Comparison of ENCODE assay signal across 8 cellular contexts in genomic region chr1:23424171-23424959, GRCh38. TPM values are rescaled to one million over a fixed set of nuclear protein-coding genes. Genes with fewer than 3 reads are reported as not detected.
DNase-seq lines count a peak whose midpoint lies in the region; ATAC-seq, FAIRE-seq and TF ChIP-seq lines count a peak whose summit lies in the region.

Gene TCEA3 (minus strand): TSS chr1:23424748. CDS start chr1:23424633, 115 bp downstream.

- no peak for TF ChIP-seq RAD21 in liver (IDR thresholded peaks at IDR 0.05)

- H3K4me3 Mint-ChIP-seq in CD4-positive, alpha-beta memory T cell, result peak within 1 kb of the TSS; percentile 85 to 96 (median 89)

- TF ChIP-seq CTCF in bronchial epithelial cell (IDR thresholded peaks at IDR 0.05; ENCODE audit: insufficient read depth, low read length, severe bottlenecking) (no peak), liver (IDR thresholded peaks at IDR 0.05; ENCODE audit: low read depth, low read length, missing input control) (no peak)

- ATAC-seq in stimulated activated naive CD8-positive, alpha-beta T cell treated with anti-CD3 and anti-CD28 coated beads, Interleukin-15, Interleukin-2, amounts not matched to agents 100 U/mL and 50 U/mL, for 24 hours, result no peak
- ATAC-seq in GM18511 (IDR thresholded peaks at IDR 0.05; ENCODE audit: unreplicated experiment), result no peak

- POLR2A ChIA-PET in CD4-positive, alpha-beta memory T cell (lab: Charles Lee; ENCODE audit: partially characterized antibody), result interaction anchor here (0.6 to 1.4 kb wide), 5 partner anchors 56 to 204 kb away, joined by 3 to 5 read pairs (median 4); partner anchors contain the start of gene ASAP3

- H3K27ac ChIP-seq in CD4-positive, alpha-beta memory T cell (ENCODE audit: low read depth, low read length), result no peak within 1 kb of the TSS
- H3K27ac ChIP-seq in SK-N-MC (peak within 1 kb of the TSS; percentile 74; the same call in 1 of the 2 replicates), liver (ENCODE audit: low read depth in 1 of 2, low read length in 2 of 2) (peak within 1 kb of the TSS; percentile 33 to 89)

- peaks cover 0 to 4% of the 10 kb centered on the region in 2 donors for H3K36me3 Mint-ChIP-seq in CD4-positive, alpha-beta memory T cell

- peak in 4 of 5 donors; percentile 28 to 41 (median 33) for DNase-seq in CD4-positive, alpha-beta memory T cell
- no peak for DNase-seq in SK-N-MC (ENCODE audit: low read depth, low spot score)
- no peak for DNase-seq in bronchial epithelial cell (ENCODE audit: low read depth)
- DNase-seq in stimulated activated naive CD8-positive, alpha-beta T cell treated with anti-CD3 and anti-CD28 coated beads, Interleukin-15, Interleukin-2, amounts not matched to agents 100 U/mL and 50 U/mL, for 24 hours, result peak; percentile 25
- DNase-seq in DMS153 treated with DMSO at 0.1 percent for 48 hours (lab: John Stamatoyannopoulos, UW; ENCODE audit: unreplicated experiment), result no peak
- DNase-seq in DMS114 treated with DMSO at 0.1 percent for 48 hours (lab: John Stamatoyannopoulos, UW; ENCODE audit: unreplicated experiment), result no peak

- peaks cover 33% of the 10 kb centered on the region for H3K4me1 ChIP-seq in CD4-positive, alpha-beta memory T cell (ENCODE audit: insufficient read depth, low read length)
- peaks cover 12 to 64% (median 43%) of the 10 kb centered on the region in 4 donors for H3K4me1 ChIP-seq in liver (ENCODE audit: control insufficient read depth in 4 of 4, insufficient read depth in 4 of 4, low read length in 3 of 4)

- CTCF ChIA-PET in CD4-positive, alpha-beta memory T cell (lab: Charles Lee; ENCODE audit: partially characterized antibody), result interaction anchor here (0.6 to 1.2 kb wide), 3 partner anchors 24 to 213 kb away, joined by 3 to 4 read pairs (median 3); no protein-coding TSS in a partner anchor

- H3K36me3 ChIP-seq in CD4-positive, alpha-beta memory T cell (ENCODE audit: insufficient read depth, low read length), result no peaks in the 10 kb centered on the region
- H3K36me3 ChIP-seq in SK-N-MC (ENCODE audit: insufficient read depth, low read length), result peaks cover 5% of the 10 kb centered on the region; the same call in 1 of the 2 replicates
- no peaks in the 10 kb centered on the region for H3K36me3 ChIP-seq in bronchial epithelial cell (ENCODE audit: control insufficient read depth, insufficient read depth, low read length)
- H3K36me3 ChIP-seq in liver (ENCODE audit: control insufficient read depth in 4 of 4, insufficient read depth in 3 of 4, low read depth in 1 of 4, low read length in 3 of 4), result no peaks in the 10 kb centered on the region

- H3K4me3 ChIP-seq in CD4-positive, alpha-beta memory T cell (ENCODE audit: low read length in 2 of 2), result peak within 1 kb of the TSS; percentile 6 to 70
- H3K4me3 ChIP-seq in SK-N-MC (peak within 1 kb of the TSS; percentile 96), bronchial epithelial cell (ENCODE audit: low read depth, low read length) (peak within 1 kb of the TSS; percentile 55), liver (ENCODE audit: low read depth in 1 of 3, low read length in 3 of 3) (peak within 1 kb of the TSS; percentile 49 to 79 (median 61))

- intact Hi-C loops in CD4-positive, alpha-beta memory T cell (cut with micrococcal nuclease), result loop anchor here (2.0 kb wide), 1 partner anchor 60 kb away; the partner anchor contains the start of gene ASAP3

- FAIRE-seq in bronchial epithelial cell (lab: Jason Lieb, UNC), result no peak

- H3K9ac ChIP-seq in SK-N-MC (ENCODE audit: insufficient read length) (peak within 1 kb of the TSS; percentile 87), liver (ENCODE audit: low read depth in 1 of 2, low read length in 2 of 2) (peak within 1 kb of the TSS; percentile 5 to 39)

- peaks cover 25 to 35% (median 30%) of the 10 kb centered on the region in 4 donors for H3K4me1 Mint-ChIP-seq in CD4-positive, alpha-beta memory T cell

- H3K27ac Mint-ChIP-seq in CD4-positive, alpha-beta memory T cell, result peak within 1 kb of the TSS; percentile 68 to 91 (median 86)

- no peaks in the 10 kb centered on the region for H3K9me3 Mint-ChIP-seq in CD4-positive, alpha-beta memory T cell

- H3K27me3 Mint-ChIP-seq in CD4-positive, alpha-beta memory T cell, result peaks cover 0 to 2% of the 10 kb centered on the region in 2 donors

- H3K27me3 ChIP-seq in CD4-positive, alpha-beta memory T cell (ENCODE audit: insufficient read depth, low read length), result no peaks in the 10 kb centered on the region
- H3K27me3 ChIP-seq in bronchial epithelial cell (ENCODE audit: control insufficient read depth, insufficient read depth, low read length), result no peaks in the 10 kb centered on the region
- no peaks in the 10 kb centered on the region for H3K27me3 ChIP-seq in liver (ENCODE audit: control insufficient read depth in 4 of 4, insufficient read depth in 4 of 4, low read length in 3 of 4)

- WGBS in liver, result under 1% methylated on average over 72 of the region's 72 CpGs

- no peaks in the 10 kb centered on the region for H3K9me3 ChIP-seq in CD4-positive, alpha-beta memory T cell (ENCODE audit: control insufficient read depth in 1 of 2, low read length in 2 of 2)
- no peaks in the 10 kb centered on the region for H3K9me3 ChIP-seq in SK-N-MC (ENCODE audit: low read depth, low read length)
- no peaks in the 10 kb centered on the region for H3K9me3 ChIP-seq in liver (ENCODE audit: control insufficient read depth in 4 of 4, low read length in 3 of 4)

TF ChIP-seq in liver, 16 proteins besides CTCF, POLR2A, EP300 and RAD21:
- TF ChIP-seq TAF1 (conservative IDR thresholded peaks at IDR 0.05), result no peak
- peak; percentile 45 for TF ChIP-seq REST (IDR thresholded peaks at IDR 0.05)
- TF ChIP-seq ATF3 (IDR thresholded peaks at IDR 0.05), result no peak
- TF ChIP-seq RXRA (IDR thresholded peaks at IDR 0.05), result peak in 1 of 2 donors; percentile 8
- TF ChIP-seq GABPA (IDR thresholded peaks at IDR 0.05 in 1 of 2, conservative IDR thresholded peaks at IDR 0.05 in 1 of 2), result no peak
- TF ChIP-seq JUND (IDR thresholded peaks at IDR 0.05), result no peak

RNA-seq across cellular contexts. Expression of gene TCEA3, which starts in this region (rescaled TPM):
- total RNA-seq in CD4-positive, alpha-beta memory T cell, result 10 to 100 TPM; 28.7 to 30.8 TPM
- 10 to 100 TPM; 22.7 to 28.0 TPM for polyA plus RNA-seq in CD4-positive, alpha-beta memory T cell
- 6.6 and 10.5 TPM in 2 replicates for total RNA-seq in bronchial epithelial cell
- 10 to 100 TPM; 29.6 to 49.3 TPM for total RNA-seq in liver
- 100 to 1,000 TPM in 1 of 2 donors, 10 to 100 TPM in 1; 45.8 to 142 TPM for polyA plus RNA-seq in liver

Comparison
In these comparisons a context has a peak if more than half of its experiments do, and no peak if none do; other contexts are left out.
1. DNase-seq: peak in CD4-positive, alpha-beta memory T cell (4 of 5) and stimulated activated naive CD8-positive, alpha-beta T cell treated with anti-CD3 and anti-CD28 coated beads, Interleukin-15, Interleukin-2, amounts not matched to agents 100 U/mL and 50 U/mL, for 24 hours (single experiment); none in SK-N-MC (single experiment), bronchial epithelial cell (single experiment), DMS153 treated with DMSO at 0.1 percent for 48 hours (single experiment) and DMS114 treated with DMSO at 0.1 percent for 48 hours (single experiment).
2. H3K4me3 ChIP-seq: peak in every context shown above with its lines; median percentile 96 in SK-N-MC; 61 in liver; 55 in bronchial epithelial cell; 38 in CD4-positive, alpha-beta memory T cell.